Comparison of ENCODE assay signal across 14 cellular contexts in genomic region chr11:117501499-117501898, GRCh38.
DNase-seq lines count a peak whose midpoint lies in the region; ATAC-seq and TF ChIP-seq lines count a peak whose summit lies in the region.
"Had no signal": no experiment of that assay in that cellular context is flagged by ENCODE, and none has a peak within 500 bp of the region (broad histone marks: within the 10 kb centered on the region; RNA-seq: fewer than 3 reads in every experiment).

No MANE protein-coding gene starts in this region.

- no peak overlapping the region for H2AK9ac ChIP-seq in IMR-90 (replicated peaks; ENCODE audit: low read depth, low read length, poor library complexity)

- H3K36me3 ChIP-seq in IMR-90 (ENCODE audit: control insufficient read depth, insufficient read depth, low read length), result no peaks in the 10 kb centered on the region

- H2BK5ac ChIP-seq in IMR-90 (ENCODE audit: low read depth, low read length, poor library complexity, severe bottlenecking), result no peak overlapping the region

- dilution Hi-C loops in IMR-90 (cut with HindIII; ENCODE audit: low sequenced_read_pairs, unreplicated experiment), result no loop called here

- H2BK120ac ChIP-seq in IMR-90 (ENCODE audit: low read depth, low read length), result no peak overlapping the region

- H3K18ac ChIP-seq in IMR-90 (ENCODE audit: low read depth, low read length), result no peak overlapping the region

- no peak overlapping the region for H3K4ac ChIP-seq in IMR-90 (ENCODE audit: low read depth, low read length)

- no peak overlapping the region for H3K27ac ChIP-seq in IMR-90 (ENCODE audit: insufficient read depth, low read length)
- peak overlapping the region; percentile 8 for H3K27ac ChIP-seq in angular gyrus (ENCODE audit: low read depth, low read length)
- H3K27ac ChIP-seq in temporal lobe (ENCODE audit: low read depth, low read length), result peak overlapping the region; percentile 20
- H3K27ac ChIP-seq: A549, HL-60 had no signal

- TF ChIP-seq RAD21 in IMR-90 (IDR thresholded peaks at IDR 0.05; ENCODE audit: low read length), result no peak

- H2BK20ac ChIP-seq in IMR-90 (ENCODE audit: low read depth, low read length), result no peak overlapping the region

- intact Hi-C loops in IMR-90 (cut with micrococcal nuclease), result no loop called here

- BruUV-seq in IMR-90 (replicated peaks; lab: Mats Ljungman, UMichigan), result no TSS peak

- H4K91ac ChIP-seq in IMR-90 (ENCODE audit: insufficient read depth, low read depth, low read length), result no peak overlapping the region

- no peaks in the 10 kb centered on the region for H3K4me1 ChIP-seq in IMR-90 (ENCODE audit: control insufficient read depth, insufficient read depth, low read length)
- H3K4me1 ChIP-seq: A549 had no signal

- no peaks in the 10 kb centered on the region for H3K9me1 ChIP-seq in IMR-90 (ENCODE audit: insufficient read depth, low read length)

- no peak for TF ChIP-seq CTCF in IMR-90 (conservative IDR thresholded peaks at IDR 0.05; ENCODE audit: low read depth, low read length)
- TF ChIP-seq CTCF in nephron progenitor cell (IDR thresholded peaks at IDR 0.05), result no peak

- no peak overlapping the region for H3K9ac ChIP-seq in IMR-90 (ENCODE audit: low read depth, low read length)

- peaks cover 56% of the 10 kb centered on the region for H3K27me3 Mint-ChIP-seq in nephron progenitor cell (ENCODE audit: low read depth, poor library complexity)

- no peak overlapping the region for H3K4me3 ChIP-seq in IMR-90 (ENCODE audit: insufficient read depth, low read depth, low read length)
- H3K4me3 ChIP-seq: A549 had no signal

- peak overlapping the region; percentile 85 for H3K27ac Mint-ChIP-seq in nephron progenitor cell
- H3K27ac Mint-ChIP-seq: CD14-positive monocyte; CD8-positive, alpha-beta T cell; HFFc6 had no signal

- H4K8ac ChIP-seq in IMR-90 (ENCODE audit: low read depth in 2 of 2, low read length in 2 of 2), result no peak overlapping the region

- H2BK15ac ChIP-seq in IMR-90 (ENCODE audit: low read depth, low read length), result no peak overlapping the region

- POLR2A ChIA-PET in IMR-90 (lab: Charles Lee; ENCODE audit: unreplicated experiment), result no interaction called here

- no peak overlapping the region for H2AK5ac ChIP-seq in IMR-90 (ENCODE audit: low read depth, low read length)

- no peaks in the 10 kb centered on the region for H3K9me3 ChIP-seq in IMR-90 (ENCODE audit: control insufficient read depth, insufficient read depth, low read length)
- H3K9me3 ChIP-seq: A549 had no signal

- CTCF ChIA-PET in IMR-90 (lab: Yijun Ruan, JAX), result no interaction called here

- in situ Hi-C loops in IMR-90 (cut with MboI; ENCODE audit: low sequenced_read_pairs), result no loop called here

- 31% methylated on average over 7 of the region's 9 CpGs; no CpG with 5 or more reads in 1 of the 2 experiments for WGBS in IMR-90 (ENCODE audit: extremely low coverage in 2 of 2, insufficient read length in 1 of 2), 2 experiments

- no peaks in the 10 kb centered on the region for H3K79me1 ChIP-seq in IMR-90 (ENCODE audit: low read depth in 1 of 2, low read length in 2 of 2)

- no peak overlapping the region for H3K14ac ChIP-seq in IMR-90 (replicated peaks; ENCODE audit: low read depth, low read length)

- peaks cover 33% of the 10 kb centered on the region for H3K4me1 Mint-ChIP-seq in nephron progenitor cell
- H3K4me1 Mint-ChIP-seq: CD14-positive monocyte had no signal

- H3K56ac ChIP-seq in IMR-90 (ENCODE audit: extremely low read depth, insufficient read depth, low read length), result no peak overlapping the region

- H3K27me3 ChIP-seq in IMR-90 (ENCODE audit: control insufficient read depth, insufficient read depth, low read length), result peaks cover 26% of the 10 kb centered on the region

- DNase-seq in IMR-90 (no peak), nephron progenitor cell (no peak), hypothalamus (lab: John Stamatoyannopoulos, UW) (no peak), NCI-H128 (lab: John Stamatoyannopoulos, UW; ENCODE audit: unreplicated experiment) (no peak)
- DNase-seq: CD8-positive, alpha-beta T cell; GDM1; GOT3; HCEC 1CT; HFFc6 had no signal

- H3K23ac ChIP-seq in IMR-90 (ENCODE audit: low read depth, low read length), result no peak overlapping the region

- peak overlapping the region; percentile 5 for H2AFZ ChIP-seq in IMR-90 (replicated peaks; ENCODE audit: low read length, poor library complexity)

- no peak for ATAC-seq in IMR-90 (ENCODE audit: low read depth)
- ATAC-seq: A549; CD8-positive, alpha-beta T cell had no signal

- H4K5ac ChIP-seq in IMR-90 (ENCODE audit: low read depth, low read length), result no peak overlapping the region

- TF ChIP-seq POLR2A in IMR-90 (IDR thresholded peaks at IDR 0.05; ENCODE audit: low read depth, low read length), result no peak

- H3K36me3 Mint-ChIP-seq in nephron progenitor cell (ENCODE audit: low read depth), result no peaks in the 10 kb centered on the region
- H3K36me3 Mint-ChIP-seq: CD14-positive monocyte; CD8-positive, alpha-beta T cell had no signal

- no peak overlapping the region for H3K4me3 Mint-ChIP-seq in nephron progenitor cell
- H3K4me3 Mint-ChIP-seq: CD14-positive monocyte; CD8-positive, alpha-beta T cell; HFFc6 had no signal

- H3K4me2 ChIP-seq in IMR-90 (ENCODE audit: low read depth, low read length), result no peak overlapping the region
- H3K4me2 ChIP-seq: A549 had no signal

- H4K20me1 ChIP-seq in IMR-90 (ENCODE audit: insufficient read depth, low read length), result no peaks in the 10 kb centered on the region

- no peaks in the 10 kb centered on the region for H3K9me3 Mint-ChIP-seq in nephron progenitor cell
- H3K9me3 Mint-ChIP-seq: CD14-positive monocyte; CD8-positive, alpha-beta T cell; HFFc6 had no signal

TF ChIP-seq in IMR-90, 13 proteins besides CTCF, POLR2A, EP300 and RAD21:
- TF ChIP-seq MXI1 (IDR thresholded peaks at IDR 0.05; ENCODE audit: borderline replicate concordance, low read depth, low read length) (no peak), RCOR1 (IDR thresholded peaks at IDR 0.05; ENCODE audit: insufficient replicate concordance, low read length) (no peak), ELK1 (IDR thresholded peaks at IDR 0.05; ENCODE audit: borderline replicate concordance, low read depth, low read length) (no peak), RFX5 (IDR thresholded peaks at IDR 0.05; ENCODE audit: low read depth, low read length) (no peak), USF2 (IDR thresholded peaks at IDR 0.05; ENCODE audit: low read depth, low read length) (no peak), BHLHE40 (IDR thresholded peaks at IDR 0.05; ENCODE audit: low read depth, low read length) (no peak), NFE2L2 (IDR thresholded peaks at IDR 0.05; ENCODE audit: low read depth, low read length) (no peak), MAZ (IDR thresholded peaks at IDR 0.05; ENCODE audit: borderline replicate concordance, low read depth, low read length) (no peak)
